Comparison of ENCODE assay signal across 1 cellular context in the genomic region with DNA sequence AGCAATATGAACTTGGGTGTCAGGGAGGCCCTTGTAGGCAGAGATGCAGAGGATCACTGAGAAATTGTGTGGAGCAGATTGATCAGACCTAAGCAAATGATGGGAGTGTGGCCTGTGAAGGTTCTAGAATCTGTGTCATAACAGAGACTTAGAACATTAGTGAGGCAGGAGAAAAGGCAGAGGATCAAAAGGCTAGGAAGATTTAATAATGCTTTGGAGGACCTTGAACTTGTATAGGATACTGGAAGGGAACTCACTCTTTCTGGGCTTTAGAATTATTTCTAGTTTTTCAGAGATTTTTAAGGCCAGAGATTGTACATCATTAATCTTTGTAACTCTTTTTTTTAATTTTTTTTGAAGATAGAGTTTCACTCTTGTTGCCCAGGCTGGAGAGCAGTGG.
TF ChIP-seq lines count a peak whose summit lies in the region.

TSBP1 (minus strand) TSS at position 101 of the 400 bp plus-strand sequence. CDS start 197 bp downstream, outside the sequence.

TF ChIP-seq in endothelial cell of umbilical vein, 7 proteins besides CTCF, POLR2A, EP300 and RAD21 (continued from another document):
- TF ChIP-seq EZH2 (IDR thresholded peaks at IDR 0.05; ENCODE audit: borderline replicate concordance, low read depth, low read length, severe bottlenecking) (no peak), JUN (IDR thresholded peaks at IDR 0.05; ENCODE audit: borderline replicate concordance, insufficient read depth, insufficient read length, low read depth) (no peak), MYC (IDR thresholded peaks at IDR 0.05; ENCODE audit: low read depth, low read length) (no peak), FOS (IDR thresholded peaks at IDR 0.05; ENCODE audit: borderline replicate concordance, insufficient read depth, low read length) (no peak)
